ENCODE assay signal across 26 cellular contexts in the genomic region with DNA sequence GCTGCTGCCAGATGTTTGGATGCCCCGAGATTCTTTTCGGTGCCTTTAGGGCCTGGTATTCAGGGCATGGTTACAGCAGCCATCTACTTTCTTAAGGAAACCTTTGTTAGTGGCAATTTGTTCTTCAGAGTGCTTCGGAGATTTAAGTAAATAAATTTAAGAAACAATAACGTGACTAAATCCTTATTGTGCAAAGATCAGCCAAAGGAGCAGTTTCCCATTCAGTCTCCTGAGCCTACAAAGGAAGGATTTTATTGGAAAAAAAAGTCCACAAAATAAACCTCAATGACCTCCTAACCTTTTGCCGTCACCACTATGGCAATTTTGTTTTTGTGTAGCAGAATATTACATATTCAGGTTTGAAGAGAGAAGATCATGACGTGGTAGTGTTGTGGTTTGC.
DNase-seq lines count a peak whose midpoint lies in the region; ATAC-seq, FAIRE-seq and TF ChIP-seq lines count a peak whose summit lies in the region.
"Had no signal": no experiment of that assay in that cellular context is flagged by ENCODE, and none has a peak within 500 bp of the region (broad histone marks: within the 10 kb centered on the region; RNA-seq: fewer than 3 reads in every experiment).

No MANE protein-coding gene starts in this region.

- FAIRE-seq in A549 (lab: Jason Lieb, UNC): no peak
- FAIRE-seq: GM12891, RCC 7860 had no signal

- TF ChIP-seq RAD21 in A549 (conservative IDR thresholded peaks at IDR 0.05 in 1 of 2, IDR thresholded peaks at IDR 0.05 in 1 of 2): no peak

- no peak for TF ChIP-seq CTCF in A549 (IDR thresholded peaks at IDR 0.05)
- no peak for TF ChIP-seq CTCF in brain (conservative IDR thresholded peaks at IDR 0.05)
- TF ChIP-seq CTCF in neural progenitor cell (IDR thresholded peaks at IDR 0.05): no peak
- TF ChIP-seq CTCF in stomach (IDR thresholded peaks at IDR 0.05): no peak
- no peak for TF ChIP-seq CTCF in GM13977 (IDR thresholded peaks at IDR 0.05; ENCODE audit: extremely low read depth, insufficient read depth, missing control alignments)

- no peak for ATAC-seq in A549
- ATAC-seq in GM18867 (IDR thresholded peaks at IDR 0.05; ENCODE audit: unreplicated experiment): no peak
- ATAC-seq: CD8-positive, alpha-beta T cell had no signal

- H3K27me3 Mint-ChIP-seq in brain: no peaks in the 10 kb centered on the region
- H3K27me3 Mint-ChIP-seq in neural progenitor cell (ENCODE audit: insufficient read depth, low read depth): peaks cover 6% of the 10 kb centered on the region

- H3K4me2 ChIP-seq in A549 (no peak overlapping the region), neural progenitor cell (peak overlapping the region; percentile 64)

- H3K4me3 Mint-ChIP-seq in brain (no peak overlapping the region), neural progenitor cell (no peak overlapping the region)
- H3K4me3 Mint-ChIP-seq: CD8-positive, alpha-beta T cell had no signal

- intact Hi-C loops in stomach (cut with DNase I; ENCODE audit: low total_unique reads): no loop called here

- H3K36me3 Mint-ChIP-seq in brain: peaks cover 41% of the 10 kb centered on the region
- peaks cover 11% of the 10 kb centered on the region for H3K36me3 Mint-ChIP-seq in neural progenitor cell
- H3K36me3 Mint-ChIP-seq: CD8-positive, alpha-beta T cell had no signal

- 76% methylated on average over 6 of the region's 6 CpGs for WGBS in A549 (ENCODE audit: missing lambda C conversion rate)
- WGBS in stomach, 5 donors: 48 to 72% (median 63%) methylated on average over 6 of the region's 6 CpGs

- H3K9me3 Mint-ChIP-seq in brain (peaks cover 0 to 2% (median 0%) of the 10 kb centered on the region in 5 experiments), neural progenitor cell (no peaks in the 10 kb centered on the region)
- H3K9me3 Mint-ChIP-seq: CD8-positive, alpha-beta T cell had no signal

- no peak overlapping the region for H2AFZ ChIP-seq in neural progenitor cell (replicated peaks)

- H3K27ac Mint-ChIP-seq in brain (peak overlapping the region in 3 of 5 experiments; percentile 15 to 74 (median 49)), neural progenitor cell (no peak overlapping the region)
- H3K27ac Mint-ChIP-seq: CD8-positive, alpha-beta T cell had no signal

- H3K79me2 ChIP-seq in neural progenitor cell (ENCODE audit: low read depth): peaks cover 53% of the 10 kb centered on the region

- peaks cover 64% of the 10 kb centered on the region for H4K20me1 ChIP-seq in neural progenitor cell (ENCODE audit: low read depth)

- no peak overlapping the region for H3K9ac ChIP-seq in neural progenitor cell

- H3K27ac ChIP-seq in A549: peak overlapping the region; percentile 15 to 94; a peak in 4 of 6 replicates
- peak overlapping the region; percentile 27 for H3K27ac ChIP-seq in neural progenitor cell
- peak overlapping the region in 4 of 5 donors; percentile 8 to 82 (median 28) for H3K27ac ChIP-seq in stomach

- TF ChIP-seq POLR2A in A549 (IDR thresholded peaks at IDR 0.05; ENCODE audit: low read length) (no peak), stomach (IDR thresholded peaks at IDR 0.05) (no peak)

- POLR2A ChIA-PET in A549 (lab: Yijun Ruan, JAX): no interaction called here

- no peak for TF ChIP-seq EP300 in A549 (IDR thresholded peaks at IDR 0.05)
- no peak for TF ChIP-seq EP300 in stomach (IDR thresholded peaks at IDR 0.05)

- H3K27me3 ChIP-seq in neural progenitor cell (no peaks in the 10 kb centered on the region), stomach (no peaks in the 10 kb centered on the region)

- peaks cover 25% of the 10 kb centered on the region for H3F3A ChIP-seq in neural progenitor cell (ENCODE audit: low read depth)

- in situ Hi-C loops in GM13977 (cut with MboI; ENCODE audit: low pct_unique_long_range_greater_than_20kb, low sequenced_read_pairs, unreplicated experiment): loop anchor here (25.0 kb wide), 1 partner anchor 1378 kb away; no protein-coding TSS in a partner anchor

- peaks cover 73% of the 10 kb centered on the region for H3K4me1 Mint-ChIP-seq in brain
- peaks cover 39% of the 10 kb centered on the region for H3K4me1 Mint-ChIP-seq in neural progenitor cell

- H3K4me1 ChIP-seq in A549 (peaks cover 53% of the 10 kb centered on the region), neural progenitor cell (peaks cover 50% of the 10 kb centered on the region), stomach (peaks cover 23 to 70% (median 49%) of the 10 kb centered on the region in 4 donors)

- CTCF ChIA-PET in A549 (lab: Yijun Ruan, JAX): interaction anchor here (1.3 kb wide), 1 partner anchor 1262 kb away, joined by 3 read pairs; no protein-coding TSS in a partner anchor

- H3K36me3 ChIP-seq in neural progenitor cell (no peaks in the 10 kb centered on the region), stomach (peaks cover 0 to 15% (median 13%) of the 10 kb centered on the region in 4 donors)
- H3K36me3 ChIP-seq: MG63 had no signal

- H3K9me3 ChIP-seq in A549 (no peaks in the 10 kb centered on the region), neural progenitor cell (ENCODE audit: low read depth) (no peaks in the 10 kb centered on the region), stomach (no peaks in the 10 kb centered on the region)
- H3K9me3 ChIP-seq: MG63 had no signal

- no peak overlapping the region for H3K4me3 ChIP-seq in A549
- no peak overlapping the region for H3K4me3 ChIP-seq in neural progenitor cell
- no peak overlapping the region for H3K4me3 ChIP-seq in stomach
- H3K4me3 ChIP-seq: MG63 had no signal

- DNase-seq in A549 (ENCODE audit: low read depth in 1 of 2, low spot score in 1 of 2) (no peak), neural progenitor cell (ENCODE audit: low spot score) (peak; percentile 31), stomach (no peak), cortex of kidney (lab: John Stamatoyannopoulos, UW) (no peak), superior temporal gyrus (ENCODE audit: extremely low spot score) (no peak), GM13977 (ENCODE audit: low spot score) (no peak)
- DNase-seq: 8988T; AML-193; C1 segment of cervical spinal cord; Calu3; CD8-positive, alpha-beta T cell; DMS153; GOT3; Kasumi-1; MG63; NCI-H1417; NCI-H1694 treated with DMSO at 0.1 percent for 48 hours; NCI-H2081 treated with DMSO at 0.1 percent for 48 hours; NCI-H2171 treated with DMSO at 0.1 percent for 48 hours; NCI-H446; NCI-H526 treated with DMSO at 0.1 percent for 48 hours; OCI-M1 had no signal

TF ChIP-seq in A549, 52 proteins besides CTCF, POLR2A, EP300 and RAD21:
- TF ChIP-seq HEYL (CRISPR knock-in tag; IDR thresholded peaks at IDR 0.05) (no peak), EHF (CRISPR knock-in tag; IDR thresholded peaks at IDR 0.05) (no peak), MAFK (IDR thresholded peaks at IDR 0.05; ENCODE audit: partially characterized antibody) (no peak), ZNF302 (CRISPR knock-in tag; IDR thresholded peaks at IDR 0.05) (no peak), FOXS1 (CRISPR knock-in tag; IDR thresholded peaks at IDR 0.05) (no peak), TP53 (CRISPR knock-in tag; IDR thresholded peaks at IDR 0.05) (no peak), RNF2 (IDR thresholded peaks at IDR 0.05; ENCODE audit: borderline replicate concordance, low read depth) (no peak), CHD2 (IDR thresholded peaks at IDR 0.05; ENCODE audit: low read length, partially characterized antibody) (no peak), PHF8 (IDR thresholded peaks at IDR 0.05; ENCODE audit: borderline replicate concordance, low read depth) (no peak), ZFP36 (IDR thresholded peaks at IDR 0.05; ENCODE audit: borderline replicate concordance, partially characterized antibody) (no peak), HOXB13 (CRISPR knock-in tag; IDR thresholded peaks at IDR 0.05; ENCODE audit: low read depth) (no peak)
